Comparison of ENCODE assay signal across 8 cellular contexts in the genomic region with DNA sequence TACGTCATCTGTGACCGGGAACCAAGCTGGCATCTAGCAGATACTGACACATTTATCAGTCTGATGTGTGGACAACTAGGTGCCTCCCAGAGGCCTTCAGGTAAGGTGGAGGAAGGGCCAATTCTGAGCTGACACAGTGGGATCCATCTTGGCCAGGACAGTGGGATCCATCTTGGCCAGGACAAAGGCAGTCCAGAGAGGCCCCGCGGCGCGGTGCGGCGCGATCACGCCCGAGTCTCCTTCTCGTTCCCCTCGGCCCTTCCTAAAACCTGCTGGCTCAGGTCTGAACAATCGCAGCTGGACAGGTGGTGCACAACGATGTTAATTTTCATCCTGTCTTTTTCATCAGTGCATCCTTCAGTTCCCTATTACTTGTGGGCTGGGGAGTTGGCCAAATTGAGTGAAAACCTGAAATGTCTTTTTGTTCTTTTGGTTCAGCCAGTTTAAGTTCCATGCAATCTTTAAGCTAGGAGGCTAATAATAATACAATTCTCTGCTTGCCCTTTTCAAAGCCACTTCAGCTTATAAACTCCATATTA. TPM values are rescaled to one million over a fixed set of nuclear protein-coding genes. Genes with fewer than 3 reads are reported as not detected.
DNase-seq lines count a peak whose midpoint lies in the region; ATAC-seq and TF ChIP-seq lines count a peak whose summit lies in the region.

No MANE protein-coding gene starts in this region.

- no peaks in the 10 kb centered on the region for H3K27me3 Mint-ChIP-seq in naive thymus-derived CD4-positive, alpha-beta T cell

- peaks cover 21 to 48% (median 39%) of the 10 kb centered on the region in 7 donors for H3K4me1 Mint-ChIP-seq in naive thymus-derived CD4-positive, alpha-beta T cell

- H3K4me3 Mint-ChIP-seq in naive thymus-derived CD4-positive, alpha-beta T cell = peak overlapping the region; percentile 90 to 100 (median 96)

- POLR2A ChIA-PET in OCI-LY7 (lab: Charles Lee) = interaction anchor here (0.6 to 2.0 kb wide), 7 partner anchors 8 to 28 kb away, joined by 3 to 11 read pairs (median 4); no protein-coding TSS in a partner anchor
- POLR2A ChIA-PET in naive thymus-derived CD4-positive, alpha-beta T cell (lab: Charles Lee) = interaction anchor here (0.6 to 4.5 kb wide), 14 partner anchors 8 to 573 kb away, joined by 3 to 23 read pairs (median 8); a partner anchor contains a TSS

- H3K27ac Mint-ChIP-seq in naive thymus-derived CD4-positive, alpha-beta T cell = peak overlapping the region; percentile 94 to 100 (median 99)

- H3K79me2 ChIP-seq in OCI-LY7 (ENCODE audit: insufficient read depth, low read depth, low read length) (peaks cover 44% of the 10 kb centered on the region), mammary epithelial cell (ENCODE audit: insufficient read depth, low read length) (peaks cover 45% of the 10 kb centered on the region)

- ATAC-seq in naive thymus-derived CD4-positive, alpha-beta T cell = no peak
- ATAC-seq in HG02870 (IDR thresholded peaks at IDR 0.05; ENCODE audit: unreplicated experiment) = no peak
- no peak for ATAC-seq in GM21367 (IDR thresholded peaks at IDR 0.05; ENCODE audit: unreplicated experiment)

- H3K4me2 ChIP-seq in OCI-LY7 (ENCODE audit: low read length) = peak overlapping the region; percentile 62
- peak overlapping the region; percentile 50 for H3K4me2 ChIP-seq in mammary epithelial cell (ENCODE audit: insufficient read depth, low read depth, low read length)

- H3K36me3 Mint-ChIP-seq in naive thymus-derived CD4-positive, alpha-beta T cell = peaks cover 0 to 11% (median 0%) of the 10 kb centered on the region in 5 donors

- BruUV-seq in OCI-LY7 (replicated peaks; lab: Mats Ljungman, UMichigan) = TSS peak; percentile 98
- no TSS peak for BruUV-seq in mammary epithelial cell (replicated peaks; lab: Mats Ljungman, UMichigan)

- no peaks in the 10 kb centered on the region for H3K9me3 ChIP-seq in OCI-LY7 (ENCODE audit: low read length)
- no peaks in the 10 kb centered on the region for H3K9me3 ChIP-seq in mammary epithelial cell (replicated peaks; ENCODE audit: insufficient read depth, low read length)
- no peaks in the 10 kb centered on the region for H3K9me3 ChIP-seq in naive thymus-derived CD4-positive, alpha-beta T cell (ENCODE audit: control insufficient read depth in 2 of 3, low read length in 3 of 3)

- 64% methylated on average over 4 of the region's 15 CpGs for WGBS in mammary epithelial cell (ENCODE audit: low coverage, missing lambda C conversion rate)

- H3K27me3 ChIP-seq in mammary epithelial cell (ENCODE audit: insufficient read depth, low read length) = no peaks in the 10 kb centered on the region
- no peaks in the 10 kb centered on the region for H3K27me3 ChIP-seq in naive thymus-derived CD4-positive, alpha-beta T cell (ENCODE audit: control insufficient read depth in 2 of 2, insufficient read depth in 2 of 2, low read length in 2 of 2)

- in situ Hi-C loops in mammary epithelial cell (cut with MboI; ENCODE audit: low sequenced_read_pairs in 2 of 2) = loop anchor here in 1 of 2 donors (10.0 kb wide), 1 partner anchor 49 kb away; no protein-coding TSS in a partner anchor

- CTCF ChIA-PET in OCI-LY7 (lab: Charles Lee; ENCODE audit: unreplicated experiment) (interaction anchor here (1.2 kb wide), 1 partner anchor 8 kb away, joined by 5 read pairs; no protein-coding TSS in a partner anchor), mammary epithelial cell (lab: Charles Lee; ENCODE audit: low non-redundant PET) (no interaction called here)
- CTCF ChIA-PET in naive thymus-derived CD4-positive, alpha-beta T cell (lab: Charles Lee) = interaction anchor here (0.7 to 1.1 kb wide), 4 partner anchors 10 to 307 kb away, joined by 3 read pairs; no protein-coding TSS in a partner anchor

- peaks cover 0 to 2% (median 0%) of the 10 kb centered on the region in 11 donors for H3K9me3 Mint-ChIP-seq in naive thymus-derived CD4-positive, alpha-beta T cell

- peak overlapping the region; percentile 98 for H2AFZ ChIP-seq in OCI-LY7 (ENCODE audit: low read length)
- peak overlapping the region; percentile 86 for H2AFZ ChIP-seq in mammary epithelial cell (ENCODE audit: low read depth, low read length)

- H3K4me3 ChIP-seq in OCI-LY7 (ENCODE audit: low read depth, low read length, poor library complexity, severe bottlenecking) (peak overlapping the region; percentile 99), mammary epithelial cell (replicated peaks in 1 of 3; ENCODE audit: insufficient read depth in 1 of 3, low read depth in 2 of 3, low read length in 3 of 3) (peak overlapping the region in 2 of 3 experiments; percentile 94 to 97)
- H3K4me3 ChIP-seq in naive thymus-derived CD4-positive, alpha-beta T cell (ENCODE audit: low read length) = peak overlapping the region; percentile 99

- H4K20me1 ChIP-seq in OCI-LY7 (ENCODE audit: insufficient read depth, low read length) (peaks cover 6% of the 10 kb centered on the region), mammary epithelial cell (ENCODE audit: insufficient read depth, low read length) (peaks cover 5% of the 10 kb centered on the region)

- peaks cover 21% of the 10 kb centered on the region for H3K4me1 ChIP-seq in OCI-LY7 (ENCODE audit: insufficient read depth, low read length, poor library complexity, severe bottlenecking)
- H3K4me1 ChIP-seq in mammary epithelial cell (ENCODE audit: insufficient read depth, low read length) = peaks cover 16% of the 10 kb centered on the region
- peaks cover 17 to 30% of the 10 kb centered on the region in 2 donors for H3K4me1 ChIP-seq in naive thymus-derived CD4-positive, alpha-beta T cell (ENCODE audit: control insufficient read depth in 2 of 2, insufficient read depth in 2 of 2, low read length in 2 of 2)

- H3K9ac ChIP-seq in mammary epithelial cell (ENCODE audit: insufficient read depth, low read length) = peak overlapping the region; percentile 97

- H3K27ac ChIP-seq in OCI-LY7 (ENCODE audit: low read depth, low read length, poor library complexity, severe bottlenecking) (peak overlapping the region; percentile 82), mammary epithelial cell (ENCODE audit: insufficient read depth, low read depth, low read length) (peak overlapping the region; percentile 93)
- peak overlapping the region; percentile 96 for H3K27ac ChIP-seq in naive thymus-derived CD4-positive, alpha-beta T cell (ENCODE audit: low read depth, low read length)

- TF ChIP-seq CTCF in OCI-LY7 (conservative IDR thresholded peaks at IDR 0.05; ENCODE audit: low read length) (no peak), mammary epithelial cell (conservative IDR thresholded peaks at IDR 0.05 in 1 of 2, IDR thresholded peaks at IDR 0.05 in 1 of 2; ENCODE audit: extremely low read depth in 1 of 2, insufficient read depth in 1 of 2, low read depth in 1 of 2, low read length in 2 of 2) (no peak)

- DNase-seq in DMS153 treated with DMSO at 0.1 percent for 48 hours (lab: John Stamatoyannopoulos, UW; ENCODE audit: unreplicated experiment) (peak; percentile 23), OCI-LY7 (ENCODE audit: low spot score) (peak; percentile 10), mammary epithelial cell (no peak), epidermal melanocyte (ENCODE audit: insufficient read length, low spot score) (no peak), KG1 (lab: John Stamatoyannopoulos, UW) (no peak)
- peak in 4 of 9 donors; percentile 5 to 11 (median 8) for DNase-seq in naive thymus-derived CD4-positive, alpha-beta T cell

- intact Hi-C loops in OCI-LY7 (cut with micrococcal nuclease; ENCODE audit: unreplicated experiment) = loop anchor here (5.0 kb wide), 1 partner anchor 164 kb away; a partner anchor contains a TSS
- intact Hi-C loops in mammary epithelial cell (cut with micrococcal nuclease) = loop anchor here (5.0 kb wide), 2 partner anchors 96 to 309 kb away; no protein-coding TSS in a partner anchor
- intact Hi-C loops in naive thymus-derived CD4-positive, alpha-beta T cell (cut with micrococcal nuclease) = loop anchor here (1.0 to 10.0 kb wide), 5 partner anchors 56 to 601 kb away; a partner anchor contains a TSS

- H3K36me3 ChIP-seq in OCI-LY7 (ENCODE audit: insufficient read depth, low read length) (peaks cover 10% of the 10 kb centered on the region), mammary epithelial cell (ENCODE audit: insufficient read depth, low read length) (no peaks in the 10 kb centered on the region)
- H3K36me3 ChIP-seq in naive thymus-derived CD4-positive, alpha-beta T cell (ENCODE audit: control insufficient read depth in 2 of 3, insufficient read depth in 3 of 3, low read length in 3 of 3) = peaks cover 0 to 7% (median 0%) of the 10 kb centered on the region in 3 experiments

- dilution Hi-C loops in mammary epithelial cell (cut with HindIII; ENCODE audit: low sequenced_read_pairs) = no loop called here

- no peaks in the 10 kb centered on the region for H3K9me2 ChIP-seq in OCI-LY7 (ENCODE audit: insufficient read depth, low read length)

RNA-seq across cellular contexts. Expression of a gene that starts 0.5 kb away (rescaled TPM):
- 86.0 and 118 TPM in 2 replicates for total RNA-seq in OCI-LY7 (2014; rRNA removed; shearing (Covaris generic))
- total RNA-seq in OCI-LY7 (2022) (115 and 118 TPM in 2 replicates), mammary epithelial cell (100 to 1,000 TPM in 1 of 2 donors, 10 to 100 TPM in 1; 93.0 to 119 TPM)
- 58.2 TPM for polyA plus RNA-seq in mammary epithelial cell
- 35.8 TPM for polyA minus RNA-seq in mammary epithelial cell
- 100 to 1,000 TPM; 110 to 185 (median 134) TPM for total RNA-seq in naive thymus-derived CD4-positive, alpha-beta T cell
- 100 to 1,000 TPM; 170 to 204 TPM for polyA plus RNA-seq in naive thymus-derived CD4-positive, alpha-beta T cell

Comparison
In these comparisons a context has a peak if more than half of its experiments do, and no peak if none do; other contexts are left out.
1. DNase-seq: peak in DMS153 treated with DMSO at 0.1 percent for 48 hours (single experiment) and OCI-LY7 (single experiment); none in mammary epithelial cell (single experiment), epidermal melanocyte (single experiment) and KG1 (single experiment).
2. Peak in every context shown above with its lines, with median percentiles within 50 percentile points of each other: H3K27ac ChIP-seq and H3K4me3 ChIP-seq.